In the genomic region with DNA sequence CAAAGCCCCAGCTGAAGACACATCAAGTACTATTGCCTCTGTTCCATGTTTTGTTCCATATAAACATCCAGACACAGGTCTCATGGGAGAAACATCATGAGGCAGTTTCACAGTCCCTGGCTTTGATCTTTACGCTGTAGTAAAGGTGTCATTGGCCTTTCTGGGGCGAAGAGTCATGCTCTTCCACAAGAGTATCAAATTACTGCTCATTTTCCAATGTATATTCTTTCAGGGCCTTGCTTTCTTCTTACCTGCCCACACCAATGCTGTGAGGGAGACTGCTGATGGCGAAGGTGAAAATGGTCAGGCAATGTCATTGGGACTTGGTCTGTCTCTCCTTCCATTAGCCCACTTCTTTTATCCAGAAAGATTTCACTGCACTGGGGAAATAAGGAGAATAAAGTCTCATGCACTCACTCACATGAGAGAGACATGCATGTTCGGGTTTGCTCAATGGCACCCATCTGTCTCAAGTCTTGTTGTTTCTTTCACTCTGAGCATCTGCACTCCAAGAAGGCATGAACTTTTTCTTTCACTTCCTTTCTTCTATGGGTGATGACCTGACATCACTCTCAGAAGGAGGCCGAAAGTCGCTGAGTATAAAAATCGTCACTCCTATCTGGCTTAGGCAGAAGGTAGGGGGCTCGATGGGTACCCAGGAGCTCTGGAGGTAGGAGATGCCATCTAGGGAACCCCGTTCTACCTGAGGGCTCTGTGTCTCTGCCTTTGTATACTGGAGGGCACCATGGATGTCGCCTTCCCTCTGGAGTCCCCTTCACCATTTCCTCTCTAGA, we compare ENCODE assay signal across 1 cellular context.
TF ChIP-seq lines count a peak whose summit lies in the region.

No MANE protein-coding gene starts in this region.

TF ChIP-seq in HepG2, 621 proteins besides CTCF, POLR2A, EP300 and RAD21:
- no peak for TF ChIP-seq NCOR1 (IDR thresholded peaks at IDR 0.05; ENCODE audit: borderline replicate concordance, low read length)
- peak; percentile 60 for TF ChIP-seq TCF7 (IDR thresholded peaks at IDR 0.05; ENCODE audit: low read depth)
- no peak for TF ChIP-seq ZBTB7A (CRISPR knock-in tag; IDR thresholded peaks at IDR 0.05)
- no peak for TF ChIP-seq SCMH1 (CRISPR knock-in tag; IDR thresholded peaks at IDR 0.05; ENCODE audit: borderline replicate concordance)
- TF ChIP-seq, protein P1, sequence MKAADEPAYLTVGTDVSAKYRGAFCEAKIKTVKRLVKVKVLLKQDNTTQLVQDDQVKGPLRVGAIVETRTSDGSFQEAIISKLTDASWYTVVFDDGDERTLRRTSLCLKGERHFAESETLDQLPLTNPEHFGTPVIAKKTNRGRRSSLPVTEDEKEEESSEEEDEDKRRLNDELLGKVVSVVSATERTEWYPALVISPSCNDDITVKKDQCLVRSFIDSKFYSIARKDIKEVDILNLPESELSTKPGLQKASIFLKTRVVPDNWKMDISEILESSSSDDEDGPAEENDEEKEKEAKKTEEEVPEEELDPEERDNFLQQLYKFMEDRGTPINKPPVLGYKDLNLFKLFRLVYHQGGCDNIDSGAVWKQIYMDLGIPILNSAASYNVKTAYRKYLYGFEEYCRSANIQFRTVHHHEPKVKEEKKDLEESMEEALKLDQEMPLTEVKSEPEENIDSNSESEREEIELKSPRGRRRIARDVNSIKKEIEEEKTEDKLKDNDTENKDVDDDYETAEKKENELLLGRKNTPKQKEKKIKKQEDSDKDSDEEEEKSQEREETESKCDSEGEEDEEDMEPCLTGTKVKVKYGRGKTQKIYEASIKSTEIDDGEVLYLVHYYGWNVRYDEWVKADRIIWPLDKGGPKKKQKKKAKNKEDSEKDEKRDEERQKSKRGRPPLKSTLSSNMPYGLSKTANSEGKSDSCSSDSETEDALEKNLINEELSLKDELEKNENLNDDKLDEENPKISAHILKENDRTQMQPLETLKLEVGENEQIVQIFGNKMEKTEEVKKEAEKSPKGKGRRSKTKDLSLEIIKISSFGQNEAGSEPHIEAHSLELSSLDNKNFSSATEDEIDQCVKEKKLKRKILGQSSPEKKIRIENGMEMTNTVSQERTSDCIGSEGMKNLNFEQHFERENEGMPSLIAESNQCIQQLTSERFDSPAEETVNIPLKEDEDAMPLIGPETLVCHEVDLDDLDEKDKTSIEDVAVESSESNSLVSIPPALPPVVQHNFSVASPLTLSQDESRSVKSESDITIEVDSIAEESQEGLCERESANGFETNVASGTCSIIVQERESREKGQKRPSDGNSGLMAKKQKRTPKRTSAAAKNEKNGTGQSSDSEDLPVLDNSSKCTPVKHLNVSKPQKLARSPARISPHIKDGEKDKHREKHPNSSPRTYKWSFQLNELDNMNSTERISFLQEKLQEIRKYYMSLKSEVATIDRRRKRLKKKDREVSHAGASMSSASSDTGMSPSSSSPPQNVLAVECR (CRISPR knock-in tag; IDR thresholded peaks at IDR 0.05; ENCODE audit: borderline replicate concordance) = no peak
- TF ChIP-seq ARHGAP35 (CRISPR knock-in tag; IDR thresholded peaks at IDR 0.05; ENCODE audit: borderline replicate concordance) = no peak
- TF ChIP-seq, protein P2, sequence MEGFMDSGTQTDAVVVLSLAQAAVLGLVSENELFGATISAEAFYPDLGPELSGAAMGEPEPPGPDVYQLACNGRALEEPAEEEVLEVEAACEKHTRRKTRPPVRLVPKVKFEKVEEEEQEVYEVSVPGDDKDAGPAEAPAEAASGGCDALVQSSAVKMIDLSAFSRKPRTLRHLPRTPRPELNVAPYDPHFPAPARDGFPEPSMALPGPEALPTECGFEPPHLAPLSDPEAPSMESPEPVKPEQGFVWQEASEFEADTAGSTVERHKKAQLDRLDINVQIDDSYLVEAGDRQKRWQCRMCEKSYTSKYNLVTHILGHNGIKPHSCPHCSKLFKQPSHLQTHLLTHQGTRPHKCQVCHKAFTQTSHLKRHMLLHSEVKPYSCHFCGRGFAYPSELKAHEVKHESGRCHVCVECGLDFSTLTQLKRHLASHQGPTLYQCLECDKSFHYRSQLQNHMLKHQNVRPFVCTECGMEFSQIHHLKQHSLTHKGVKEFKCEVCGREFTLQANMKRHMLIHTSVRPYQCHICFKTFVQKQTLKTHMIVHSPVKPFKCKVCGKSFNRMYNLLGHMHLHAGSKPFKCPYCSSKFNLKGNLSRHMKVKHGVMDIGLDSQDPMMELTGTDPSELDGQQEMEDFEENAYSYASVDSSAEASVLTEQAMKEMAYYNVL (CRISPR knock-in tag; IDR thresholded peaks at IDR 0.05; ENCODE audit: borderline replicate concordance) = no peak
- TF ChIP-seq SIX4 (CRISPR knock-in tag; IDR thresholded peaks at IDR 0.05) = peak; percentile 82; the same call in 1 of the 2 replicates
- no peak for TF ChIP-seq ZNF207 (IDR thresholded peaks at IDR 0.05; ENCODE audit: borderline replicate concordance)
- no peak for TF ChIP-seq ZFP36L1 (CRISPR knock-in tag; IDR thresholded peaks at IDR 0.05)
- TF ChIP-seq ZMAT3 (CRISPR knock-in tag; conservative IDR thresholded peaks at IDR 0.05) = 0 out of 2 replicates have a peak, but pooled peaks have one; percentile 35
- no peak for TF ChIP-seq GPN1 (CRISPR knock-in tag; IDR thresholded peaks at IDR 0.05; ENCODE audit: borderline replicate concordance)
- no peak for TF ChIP-seq SALL1 (CRISPR knock-in tag; IDR thresholded peaks at IDR 0.05)
- no peak for TF ChIP-seq ELF3 (CRISPR knock-in tag; IDR thresholded peaks at IDR 0.05)
- no peak for TF ChIP-seq ZNF766 (CRISPR knock-in tag; IDR thresholded peaks at IDR 0.05; ENCODE audit: borderline replicate concordance)
- 0 out of 2 replicates have a peak, but pooled peaks have one; percentile 32 for TF ChIP-seq TCF7L2 (IDR thresholded peaks at IDR 0.05; ENCODE audit: low read depth, low read length)
- TF ChIP-seq ADNP (CRISPR knock-in tag; IDR thresholded peaks at IDR 0.05) = no peak
- peak; percentile 10; the same call in 1 of the 2 replicates for TF ChIP-seq ZFX (CRISPR knock-in tag; IDR thresholded peaks at IDR 0.05; ENCODE audit: low read depth)
- no peak for TF ChIP-seq FOSL1 (CRISPR knock-in tag; IDR thresholded peaks at IDR 0.05; ENCODE audit: borderline replicate concordance)
- no peak for TF ChIP-seq TCF12 (IDR thresholded peaks at IDR 0.05)
- no peak for TF ChIP-seq TCF12 (CRISPR knock-in tag; IDR thresholded peaks at IDR 0.05)
- no peak for TF ChIP-seq HNRNPL (IDR thresholded peaks at IDR 0.05; ENCODE audit: low read depth, low read length)
- TF ChIP-seq SAP130 (CRISPR knock-in tag; IDR thresholded peaks at IDR 0.05; ENCODE audit: low read depth) = peak; percentile 37; the same call in 1 of the 2 replicates
- TF ChIP-seq ZNF138 (CRISPR knock-in tag; IDR thresholded peaks at IDR 0.05; ENCODE audit: low read depth) = no peak
- TF ChIP-seq NR1H2 (CRISPR knock-in tag; IDR thresholded peaks at IDR 0.05; ENCODE audit: borderline replicate concordance, low read depth) = no peak
- TF ChIP-seq, protein P3, sequence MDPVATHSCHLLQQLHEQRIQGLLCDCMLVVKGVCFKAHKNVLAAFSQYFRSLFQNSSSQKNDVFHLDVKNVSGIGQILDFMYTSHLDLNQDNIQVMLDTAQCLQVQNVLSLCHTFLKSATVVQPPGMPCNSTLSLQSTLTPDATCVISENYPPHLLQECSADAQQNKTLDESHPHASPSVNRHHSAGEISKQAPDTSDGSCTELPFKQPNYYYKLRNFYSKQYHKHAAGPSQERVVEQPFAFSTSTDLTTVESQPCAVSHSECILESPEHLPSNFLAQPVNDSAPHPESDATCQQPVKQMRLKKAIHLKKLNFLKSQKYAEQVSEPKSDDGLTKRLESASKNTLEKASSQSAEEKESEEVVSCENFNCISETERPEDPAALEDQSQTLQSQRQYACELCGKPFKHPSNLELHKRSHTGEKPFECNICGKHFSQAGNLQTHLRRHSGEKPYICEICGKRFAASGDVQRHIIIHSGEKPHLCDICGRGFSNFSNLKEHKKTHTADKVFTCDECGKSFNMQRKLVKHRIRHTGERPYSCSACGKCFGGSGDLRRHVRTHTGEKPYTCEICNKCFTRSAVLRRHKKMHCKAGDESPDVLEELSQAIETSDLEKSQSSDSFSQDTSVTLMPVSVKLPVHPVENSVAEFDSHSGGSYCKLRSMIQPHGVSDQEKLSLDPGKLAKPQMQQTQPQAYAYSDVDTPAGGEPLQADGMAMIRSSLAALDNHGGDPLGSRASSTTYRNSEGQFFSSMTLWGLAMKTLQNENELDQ (CRISPR knock-in tag; IDR thresholded peaks at IDR 0.05; ENCODE audit: borderline replicate concordance) = no peak
- TF ChIP-seq, protein P4, sequence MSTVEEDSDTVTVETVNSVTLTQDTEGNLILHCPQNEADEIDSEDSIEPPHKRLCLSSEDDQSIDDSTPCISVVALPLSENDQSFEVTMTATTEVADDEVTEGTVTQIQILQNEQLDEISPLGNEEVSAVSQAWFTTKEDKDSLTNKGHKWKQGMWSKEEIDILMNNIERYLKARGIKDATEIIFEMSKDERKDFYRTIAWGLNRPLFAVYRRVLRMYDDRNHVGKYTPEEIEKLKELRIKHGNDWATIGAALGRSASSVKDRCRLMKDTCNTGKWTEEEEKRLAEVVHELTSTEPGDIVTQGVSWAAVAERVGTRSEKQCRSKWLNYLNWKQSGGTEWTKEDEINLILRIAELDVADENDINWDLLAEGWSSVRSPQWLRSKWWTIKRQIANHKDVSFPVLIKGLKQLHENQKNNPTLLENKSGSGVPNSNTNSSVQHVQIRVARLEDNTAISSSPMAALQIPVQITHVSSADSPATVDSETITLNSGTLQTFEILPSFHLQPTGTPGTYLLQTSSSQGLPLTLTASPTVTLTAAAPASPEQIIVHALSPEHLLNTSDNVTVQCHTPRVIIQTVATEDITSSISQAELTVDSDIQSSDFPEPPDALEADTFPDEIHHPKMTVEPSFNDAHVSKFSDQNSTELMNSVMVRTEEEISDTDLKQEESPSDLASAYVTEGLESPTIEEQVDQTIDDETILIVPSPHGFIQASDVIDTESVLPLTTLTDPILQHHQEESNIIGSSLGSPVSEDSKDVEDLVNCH (CRISPR knock-in tag; IDR thresholded peaks at IDR 0.05) = no peak
- TF ChIP-seq, protein P5, sequence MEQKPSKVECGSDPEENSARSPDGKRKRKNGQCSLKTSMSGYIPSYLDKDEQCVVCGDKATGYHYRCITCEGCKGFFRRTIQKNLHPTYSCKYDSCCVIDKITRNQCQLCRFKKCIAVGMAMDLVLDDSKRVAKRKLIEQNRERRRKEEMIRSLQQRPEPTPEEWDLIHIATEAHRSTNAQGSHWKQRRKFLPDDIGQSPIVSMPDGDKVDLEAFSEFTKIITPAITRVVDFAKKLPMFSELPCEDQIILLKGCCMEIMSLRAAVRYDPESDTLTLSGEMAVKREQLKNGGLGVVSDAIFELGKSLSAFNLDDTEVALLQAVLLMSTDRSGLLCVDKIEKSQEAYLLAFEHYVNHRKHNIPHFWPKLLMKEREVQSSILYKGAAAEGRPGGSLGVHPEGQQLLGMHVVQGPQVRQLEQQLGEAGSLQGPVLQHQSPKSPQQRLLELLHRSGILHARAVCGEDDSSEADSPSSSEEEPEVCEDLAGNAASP (CRISPR knock-in tag; IDR thresholded peaks at IDR 0.05; ENCODE audit: borderline replicate concordance) = no peak
- TF ChIP-seq ZNF317 (CRISPR knock-in tag; IDR thresholded peaks at IDR 0.05) = peak; percentile 94
- no peak for TF ChIP-seq JDP2 (CRISPR knock-in tag; IDR thresholded peaks at IDR 0.05; ENCODE audit: borderline replicate concordance)
- TF ChIP-seq HOXA5 (CRISPR knock-in tag; IDR thresholded peaks at IDR 0.05) = no peak
- 0 out of 2 replicates have a peak, but pooled peaks have one; percentile 29 for TF ChIP-seq RXRB (CRISPR knock-in tag; IDR thresholded peaks at IDR 0.05; ENCODE audit: borderline replicate concordance)
- no peak for TF ChIP-seq ZNF432 (CRISPR knock-in tag; IDR thresholded peaks at IDR 0.05; ENCODE audit: borderline replicate concordance)
- no peak for TF ChIP-seq TBX3 (IDR thresholded peaks at IDR 0.05; ENCODE audit: borderline replicate concordance)
- TF ChIP-seq SOX6 (IDR thresholded peaks at IDR 0.05) = no peak
- TF ChIP-seq SOX6 (CRISPR knock-in tag; IDR thresholded peaks at IDR 0.05) = peak; percentile 21; the same call in 1 of the 2 replicates
- peak; percentile 93 for TF ChIP-seq SIX1 (CRISPR knock-in tag; IDR thresholded peaks at IDR 0.05; ENCODE audit: borderline replicate concordance)
